ENCODE assay signal across 9 cellular contexts in the genomic region with DNA sequence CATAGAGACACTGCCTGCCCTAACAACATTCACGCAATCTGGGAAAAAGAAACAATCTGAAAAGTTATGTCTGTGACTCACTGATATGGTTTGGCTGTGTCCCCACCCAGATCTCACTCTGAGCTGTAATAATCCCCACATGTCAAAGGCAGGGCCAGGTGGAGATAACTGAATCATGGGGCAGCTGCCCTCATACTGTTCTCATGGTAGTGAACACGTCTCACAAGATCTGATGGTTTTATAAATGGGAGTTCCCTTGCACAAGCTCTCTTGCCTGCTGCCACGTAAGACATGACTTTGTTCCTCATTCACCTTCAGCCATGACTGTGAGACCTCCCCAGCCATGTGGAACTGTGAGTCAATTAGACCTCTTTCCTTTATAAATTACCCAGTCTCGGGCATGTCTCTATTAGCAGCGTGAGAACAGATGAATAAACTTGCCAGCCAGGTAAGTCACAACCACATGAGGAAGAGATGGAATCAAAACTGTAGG.
DNase-seq lines count a peak whose midpoint lies in the region; ATAC-seq, FAIRE-seq and TF ChIP-seq lines count a peak whose summit lies in the region.
"Had no signal": no experiment of that assay in that cellular context is flagged by ENCODE, and none has a peak within 500 bp of the region (broad histone marks: within the 10 kb centered on the region; RNA-seq: fewer than 3 reads in every experiment).

No MANE protein-coding gene starts in this region.

- H3K9me3 ChIP-seq in adipocyte (ENCODE audit: control insufficient read depth, low read length): no peaks in the 10 kb centered on the region
- no peaks in the 10 kb centered on the region for H3K9me3 ChIP-seq in CD8-positive, alpha-beta memory T cell (ENCODE audit: low read length)
- H3K9me3 ChIP-seq in testis: no peaks in the 10 kb centered on the region
- H3K9me3 ChIP-seq: uterus had no signal

- no peaks in the 10 kb centered on the region for H3K27me3 ChIP-seq in adipocyte (replicated peaks; ENCODE audit: control insufficient read depth, insufficient read depth, low read length)
- H3K27me3 ChIP-seq in CD8-positive, alpha-beta memory T cell (ENCODE audit: insufficient read depth, low read length, poor library complexity, severe bottlenecking): no peaks in the 10 kb centered on the region
- H3K27me3 ChIP-seq in testis: no peaks in the 10 kb centered on the region
- H3K27me3 ChIP-seq: uterus had no signal

- WGBS in testis, 2 donors: 75 to 89% methylated on average over 5 of the region's 5 CpGs

- peak overlapping the region; percentile 27 for H3K9ac ChIP-seq in adipocyte (ENCODE audit: low read length)

- H3K9me3 Mint-ChIP-seq in CD8-positive, alpha-beta memory T cell: no peaks in the 10 kb centered on the region

- DNase-seq in GM19239 (ENCODE audit: insufficient read length, low spot score) (no peak), adipocyte (ENCODE audit: low read depth) (no peak), hippocampal formation (lab: John Stamatoyannopoulos, UW) (no peak), testis (no peak)
- DNase-seq in stimulated activated CD4-positive, alpha-beta T cell treated with anti-CD3 and anti-CD28 coated beads, Interleukin-2, amount 100 ng/mL, for 24 hours: peak; percentile 45
- no peak for DNase-seq in CD8-positive, alpha-beta memory T cell
- DNase-seq: uterus had no signal

- FAIRE-seq in GM19239 (lab: Jason Lieb, UNC): peak; percentile 82
- FAIRE-seq: GM18507 had no signal

- TF ChIP-seq CTCF in testis (IDR thresholded peaks at IDR 0.05): no peak

- no peaks in the 10 kb centered on the region for H3K27me3 Mint-ChIP-seq in CD8-positive, alpha-beta memory T cell

- peaks cover 6 to 28% (median 16%) of the 10 kb centered on the region in 3 donors for H3K36me3 Mint-ChIP-seq in CD8-positive, alpha-beta memory T cell

- POLR2A ChIA-PET in CD8-positive, alpha-beta memory T cell (lab: Charles Lee): no interaction called here

- H3K4me1 ChIP-seq in adipocyte (ENCODE audit: control insufficient read depth, insufficient read depth, low read length) (peaks cover 11% of the 10 kb centered on the region), testis (no peaks in the 10 kb centered on the region)
- H3K4me1 ChIP-seq in CD8-positive, alpha-beta memory T cell (ENCODE audit: insufficient read depth, low read length): no peaks in the 10 kb centered on the region
- H3K4me1 ChIP-seq: uterus had no signal

- peak; percentile 45 for ATAC-seq in HG03095 (IDR thresholded peaks at IDR 0.05; ENCODE audit: unreplicated experiment)

- H3K27ac ChIP-seq in CD8-positive, alpha-beta memory T cell (ENCODE audit: low read depth, low read length): no peak overlapping the region
- H3K27ac ChIP-seq in testis: no peak overlapping the region
- H3K27ac ChIP-seq: uterus had no signal

- peaks cover 32 to 56% (median 37%) of the 10 kb centered on the region in 3 donors for H3K4me1 Mint-ChIP-seq in CD8-positive, alpha-beta memory T cell

- intact Hi-C loops in testis (cut with DNase I; ENCODE audit: low total_unique reads): no loop called here

- TF ChIP-seq POLR2A in testis (IDR thresholded peaks at IDR 0.05): no peak

- CTCF ChIA-PET in CD8-positive, alpha-beta memory T cell (lab: Charles Lee): no interaction called here

- H3K27ac Mint-ChIP-seq in CD8-positive, alpha-beta memory T cell: peak overlapping the region in 4 of 8 donors; percentile 30 to 66 (median 32)

- H3K4me3 ChIP-seq in adipocyte (ENCODE audit: low read length) (peak overlapping the region; percentile 49), testis (no peak overlapping the region)
- no peak overlapping the region for H3K4me3 ChIP-seq in CD8-positive, alpha-beta memory T cell (ENCODE audit: low read length)
- H3K4me3 ChIP-seq: uterus had no signal

- H3K36me3 ChIP-seq in adipocyte (ENCODE audit: control insufficient read depth, insufficient read depth, low read length, severe bottlenecking): no peaks in the 10 kb centered on the region
- H3K36me3 ChIP-seq in CD8-positive, alpha-beta memory T cell (ENCODE audit: insufficient read depth, low read length): no peaks in the 10 kb centered on the region
- no peaks in the 10 kb centered on the region for H3K36me3 ChIP-seq in testis (ENCODE audit: low read depth, missing control alignments)
- H3K36me3 ChIP-seq: uterus had no signal

- no peak overlapping the region for H3K4me3 Mint-ChIP-seq in CD8-positive, alpha-beta memory T cell

Comparison
In these comparisons a context has a peak if more than half of its experiments do, and no peak if none do; other contexts are left out.
1. DNase-seq: peak in stimulated activated CD4-positive, alpha-beta T cell treated with anti-CD3 and anti-CD28 coated beads, Interleukin-2, amount 100 ng/mL, for 24 hours (2 of 2); none in GM19239 (single experiment), adipocyte (single experiment), CD8-positive, alpha-beta memory T cell (0 of 5), hippocampal formation (0 of 2) and testis (single experiment).